In the genomic region with DNA sequence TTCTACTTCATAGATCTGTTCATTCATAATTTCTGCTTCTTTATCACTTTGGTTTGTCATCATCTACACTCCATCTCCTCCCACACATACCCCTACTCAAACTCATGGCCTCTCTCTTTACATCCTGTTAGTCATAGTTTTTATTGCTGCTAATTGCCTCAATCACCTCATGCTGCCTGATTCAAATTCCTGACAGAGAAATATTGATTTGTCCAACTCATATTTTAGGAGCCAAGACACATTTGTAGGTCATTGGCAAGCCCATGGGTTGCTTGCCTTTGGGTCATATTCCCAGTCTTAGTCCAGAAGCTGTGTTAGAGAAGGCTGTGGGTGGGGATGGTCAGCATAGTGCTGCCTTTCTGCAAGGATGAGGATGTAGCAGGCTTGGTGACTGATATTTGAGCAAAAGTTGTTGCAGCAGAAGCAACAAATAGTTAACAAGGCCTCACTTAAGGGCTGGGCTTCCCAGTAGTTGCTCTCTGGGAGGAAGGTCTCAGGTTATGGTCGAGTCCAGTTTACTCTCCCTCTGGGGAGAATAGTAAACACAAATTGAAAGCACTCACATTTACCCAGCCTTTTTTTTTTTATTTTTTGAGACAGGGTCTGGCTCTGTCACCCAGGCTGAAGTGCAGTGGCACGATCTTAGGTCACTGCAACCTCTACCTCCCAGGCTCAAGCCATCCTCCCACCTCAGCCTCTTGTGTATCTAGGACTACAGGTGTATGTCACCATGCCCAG, we compare ENCODE assay signal across 1 cellular context.
TF ChIP-seq lines count a peak whose summit lies in the region.

No MANE protein-coding gene starts in this region.

TF ChIP-seq in HEK293, 187 proteins besides CTCF, POLR2A, EP300 and RAD21 (continued from another document and continues in another):
- TF ChIP-seq, protein P1, sequence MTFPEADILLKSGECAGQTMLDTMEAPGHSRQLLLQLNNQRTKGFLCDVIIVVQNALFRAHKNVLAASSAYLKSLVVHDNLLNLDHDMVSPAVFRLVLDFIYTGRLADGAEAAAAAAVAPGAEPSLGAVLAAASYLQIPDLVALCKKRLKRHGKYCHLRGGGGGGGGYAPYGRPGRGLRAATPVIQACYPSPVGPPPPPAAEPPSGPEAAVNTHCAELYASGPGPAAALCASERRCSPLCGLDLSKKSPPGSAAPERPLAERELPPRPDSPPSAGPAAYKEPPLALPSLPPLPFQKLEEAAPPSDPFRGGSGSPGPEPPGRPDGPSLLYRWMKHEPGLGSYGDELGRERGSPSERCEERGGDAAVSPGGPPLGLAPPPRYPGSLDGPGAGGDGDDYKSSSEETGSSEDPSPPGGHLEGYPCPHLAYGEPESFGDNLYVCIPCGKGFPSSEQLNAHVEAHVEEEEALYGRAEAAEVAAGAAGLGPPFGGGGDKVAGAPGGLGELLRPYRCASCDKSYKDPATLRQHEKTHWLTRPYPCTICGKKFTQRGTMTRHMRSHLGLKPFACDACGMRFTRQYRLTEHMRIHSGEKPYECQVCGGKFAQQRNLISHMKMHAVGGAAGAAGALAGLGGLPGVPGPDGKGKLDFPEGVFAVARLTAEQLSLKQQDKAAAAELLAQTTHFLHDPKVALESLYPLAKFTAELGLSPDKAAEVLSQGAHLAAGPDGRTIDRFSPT (tag by site-specific recombination; IDR thresholded peaks at IDR 0.05) = peak; percentile 27; the same call in 1 of the 2 replicates
- TF ChIP-seq MEIS1 (CRISPR knock-in tag; IDR thresholded peaks at IDR 0.05; ENCODE audit: borderline replicate concordance) = no peak
- no peak for TF ChIP-seq ZFP41 (tag by site-specific recombination; IDR thresholded peaks at IDR 0.05; ENCODE audit: borderline replicate concordance)
- TF ChIP-seq SP7 (tag by site-specific recombination; IDR thresholded peaks at IDR 0.05) = peak; percentile 60; the same call in 1 of the 2 replicates
- no peak for TF ChIP-seq ZNF76 (tag by site-specific recombination; IDR thresholded peaks at IDR 0.05; ENCODE audit: borderline replicate concordance, low read depth)
- TF ChIP-seq ZEB2 (tag by site-specific recombination; IDR thresholded peaks at IDR 0.05) = peak; percentile 64; the same call in 1 of the 2 replicates
- no peak for TF ChIP-seq ZNF169 (tag by site-specific recombination; IDR thresholded peaks at IDR 0.05)
- peak; percentile 92 for TF ChIP-seq EGR2 (tag by site-specific recombination; IDR thresholded peaks at IDR 0.05; ENCODE audit: low read depth)
- TF ChIP-seq ZNF211 (tag by site-specific recombination; IDR thresholded peaks at IDR 0.05; ENCODE audit: low read depth) = no peak
- TF ChIP-seq, protein P2, sequence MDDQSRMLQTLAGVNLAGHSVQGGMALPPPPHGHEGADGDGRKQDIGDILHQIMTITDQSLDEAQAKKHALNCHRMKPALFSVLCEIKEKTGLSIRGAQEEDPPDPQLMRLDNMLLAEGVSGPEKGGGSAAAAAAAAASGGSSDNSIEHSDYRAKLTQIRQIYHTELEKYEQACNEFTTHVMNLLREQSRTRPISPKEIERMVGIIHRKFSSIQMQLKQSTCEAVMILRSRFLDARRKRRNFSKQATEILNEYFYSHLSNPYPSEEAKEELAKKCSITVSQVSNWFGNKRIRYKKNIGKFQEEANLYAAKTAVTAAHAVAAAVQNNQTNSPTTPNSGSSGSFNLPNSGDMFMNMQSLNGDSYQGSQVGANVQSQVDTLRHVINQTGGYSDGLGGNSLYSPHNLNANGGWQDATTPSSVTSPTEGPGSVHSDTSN (CRISPR knock-in tag; IDR thresholded peaks at IDR 0.05) = no peak
- TF ChIP-seq ZNF23 (tag by site-specific recombination; IDR thresholded peaks at IDR 0.05; ENCODE audit: borderline replicate concordance) = no peak
- TF ChIP-seq GFI1B (tag by site-specific recombination; IDR thresholded peaks at IDR 0.05) = no peak
- TF ChIP-seq ZNF366 (tag by site-specific recombination; conservative IDR thresholded peaks at IDR 0.05) = peak; percentile 57
- no peak for TF ChIP-seq ZNF112 (tag by site-specific recombination; IDR thresholded peaks at IDR 0.05)
- TF ChIP-seq ZNF398 (tag by site-specific recombination; IDR thresholded peaks at IDR 0.05) = peak; percentile 70
- no peak for TF ChIP-seq ZNF560 (tag by site-specific recombination; IDR thresholded peaks at IDR 0.05; ENCODE audit: borderline replicate concordance)
- no peak for TF ChIP-seq ZNF324 (tag by site-specific recombination; IDR thresholded peaks at IDR 0.05)
- no peak for TF ChIP-seq ZNF701 (tag by site-specific recombination; IDR thresholded peaks at IDR 0.05)
- peak; percentile 98 for TF ChIP-seq ZFHX2 (tag by site-specific recombination; conservative IDR thresholded peaks at IDR 0.05)
- no peak for TF ChIP-seq ZNF785 (tag by site-specific recombination; IDR thresholded peaks at IDR 0.05)
- no peak for TF ChIP-seq ZNF664 (tag by site-specific recombination; IDR thresholded peaks at IDR 0.05)
- no peak for TF ChIP-seq ZNF501 (tag by site-specific recombination; IDR thresholded peaks at IDR 0.05)
- no peak for TF ChIP-seq ZNF610 (tag by site-specific recombination; IDR thresholded peaks at IDR 0.05; ENCODE audit: borderline replicate concordance)
- no peak for TF ChIP-seq ZNF660 (tag by site-specific recombination; IDR thresholded peaks at IDR 0.05)
- no peak for TF ChIP-seq YY1 (tag by site-specific recombination; IDR thresholded peaks at IDR 0.05)
- TF ChIP-seq ZSCAN5A (tag by site-specific recombination; IDR thresholded peaks at IDR 0.05) = no peak
- no peak for TF ChIP-seq OVOL3 (tag by site-specific recombination; IDR thresholded peaks at IDR 0.05)
- no peak for TF ChIP-seq ZNF600 (tag by site-specific recombination; IDR thresholded peaks at IDR 0.05)
- no peak for TF ChIP-seq GLIS1 (tag by site-specific recombination; IDR thresholded peaks at IDR 0.05)
- TF ChIP-seq ZNF37A (tag by site-specific recombination; IDR thresholded peaks at IDR 0.05) = no peak
- TF ChIP-seq ZNF626 (tag by site-specific recombination; IDR thresholded peaks at IDR 0.05) = no peak
- TF ChIP-seq ZNF184 (tag by site-specific recombination; IDR thresholded peaks at IDR 0.05) = no peak
- TF ChIP-seq ZNF157 (tag by site-specific recombination; IDR thresholded peaks at IDR 0.05) = no peak
- no peak for TF ChIP-seq ZFP37 (tag by site-specific recombination; IDR thresholded peaks at IDR 0.05)
- no peak for TF ChIP-seq ZNF133 (tag by site-specific recombination; IDR thresholded peaks at IDR 0.05)
- no peak for TF ChIP-seq ZNF311 (tag by site-specific recombination; IDR thresholded peaks at IDR 0.05; ENCODE audit: borderline replicate concordance)
- TF ChIP-seq, protein P3, sequence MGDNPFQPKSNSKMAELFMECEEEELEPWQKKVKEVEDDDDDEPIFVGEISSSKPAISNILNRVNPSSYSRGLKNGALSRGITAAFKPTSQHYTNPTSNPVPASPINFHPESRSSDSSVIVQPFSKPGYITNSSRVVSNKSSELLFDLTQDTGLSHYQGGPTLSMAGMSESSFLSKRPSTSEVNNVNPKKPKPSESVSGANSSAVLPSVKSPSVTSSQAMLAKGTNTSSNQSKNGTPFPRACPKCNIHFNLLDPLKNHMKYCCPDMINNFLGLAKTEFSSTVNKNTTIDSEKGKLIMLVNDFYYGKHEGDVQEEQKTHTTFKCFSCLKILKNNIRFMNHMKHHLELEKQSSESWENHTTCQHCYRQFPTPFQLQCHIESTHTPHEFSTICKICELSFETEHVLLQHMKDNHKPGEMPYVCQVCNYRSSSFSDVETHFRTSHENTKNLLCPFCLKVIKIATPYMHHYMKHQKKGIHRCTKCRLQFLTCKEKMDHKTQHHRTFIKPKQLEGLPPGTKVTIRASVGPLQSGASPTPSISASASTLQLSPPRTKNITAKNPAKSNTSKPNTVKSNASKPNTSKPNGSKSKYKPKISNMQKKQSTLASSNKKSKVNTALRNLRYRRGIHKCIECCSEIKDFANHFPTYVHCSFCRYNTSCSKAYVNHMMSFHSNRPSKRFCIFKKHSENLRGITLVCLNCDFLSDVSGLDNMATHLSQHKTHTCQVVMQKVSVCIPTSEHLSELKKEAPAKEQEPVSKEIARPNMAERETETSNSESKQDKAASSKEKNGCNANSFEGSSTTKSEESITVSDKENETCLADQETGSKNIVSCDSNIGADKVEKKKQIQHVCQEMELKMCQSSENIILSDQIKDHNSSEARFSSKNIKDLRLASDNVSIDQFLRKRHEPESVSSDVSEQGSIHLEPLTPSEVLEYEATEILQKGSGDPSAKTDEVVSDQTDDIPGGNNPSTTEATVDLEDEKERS (tag by site-specific recombination; IDR thresholded peaks at IDR 0.05) = no peak
- TF ChIP-seq ZBTB7A (tag by site-specific recombination; IDR thresholded peaks at IDR 0.05; ENCODE audit: low read depth) = no peak
- no peak for TF ChIP-seq PRDM2 (tag by site-specific recombination; IDR thresholded peaks at IDR 0.05; ENCODE audit: borderline replicate concordance)
- TF ChIP-seq, protein P4, sequence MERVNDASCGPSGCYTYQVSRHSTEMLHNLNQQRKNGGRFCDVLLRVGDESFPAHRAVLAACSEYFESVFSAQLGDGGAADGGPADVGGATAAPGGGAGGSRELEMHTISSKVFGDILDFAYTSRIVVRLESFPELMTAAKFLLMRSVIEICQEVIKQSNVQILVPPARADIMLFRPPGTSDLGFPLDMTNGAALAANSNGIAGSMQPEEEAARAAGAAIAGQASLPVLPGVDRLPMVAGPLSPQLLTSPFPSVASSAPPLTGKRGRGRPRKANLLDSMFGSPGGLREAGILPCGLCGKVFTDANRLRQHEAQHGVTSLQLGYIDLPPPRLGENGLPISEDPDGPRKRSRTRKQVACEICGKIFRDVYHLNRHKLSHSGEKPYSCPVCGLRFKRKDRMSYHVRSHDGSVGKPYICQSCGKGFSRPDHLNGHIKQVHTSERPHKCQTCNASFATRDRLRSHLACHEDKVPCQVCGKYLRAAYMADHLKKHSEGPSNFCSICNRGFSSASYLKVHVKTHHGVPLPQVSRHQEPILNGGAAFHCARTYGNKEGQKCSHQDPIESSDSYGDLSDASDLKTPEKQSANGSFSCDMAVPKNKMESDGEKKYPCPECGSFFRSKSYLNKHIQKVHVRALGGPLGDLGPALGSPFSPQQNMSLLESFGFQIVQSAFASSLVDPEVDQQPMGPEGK (tag by site-specific recombination; IDR thresholded peaks at IDR 0.05) = 0 out of 2 replicates have a peak, but pooled peaks have one; percentile 19
